Comparison of ENCODE assay signal across 8 cellular contexts in genomic region chr4:186068581-186069402, GRCh38. TPM values are rescaled to one million over a fixed set of nuclear protein-coding genes. Genes with fewer than 3 reads are reported as not detected.
A peak's percentile ranks its signal among the peaks of the same experiment; 100 is the strongest.
DNase-seq lines count a peak whose midpoint lies in the region; ATAC-seq and TF ChIP-seq lines count a peak whose summit lies in the region.

Gene TLR3, plus strand, starts transcription at chr4:186069156. Its CDS starts 7,464 bp downstream, at chr4:186076620.

- H3K27me3 ChIP-seq in MM.1S (replicated peaks; ENCODE audit: insufficient read depth, low read length) = no peaks in the 10 kb centered on the region
- no peaks in the 10 kb centered on the region for H3K27me3 ChIP-seq in upper lobe of right lung

- no peak within 1 kb of the TSS for H3K27ac ChIP-seq in MM.1S (ENCODE audit: low read length)
- H3K27ac ChIP-seq in upper lobe of right lung = peak within 1 kb of the TSS; percentile 76

- ATAC-seq in upper lobe of right lung (peak; percentile 37), GM19324 (IDR thresholded peaks at IDR 0.05; ENCODE audit: low FRiP score, unreplicated experiment) (no peak)

- peak within 1 kb of the TSS; percentile 91 for H3K4me2 ChIP-seq in MM.1S (ENCODE audit: low read depth, low read length)

- no peaks in the 10 kb centered on the region for H3K9me2 ChIP-seq in MM.1S (replicated peaks; ENCODE audit: insufficient read depth, low read length)

- H4K20me1 ChIP-seq in MM.1S (ENCODE audit: insufficient read depth, low read length) = no peaks in the 10 kb centered on the region

- peak within 1 kb of the TSS; percentile 43; the same call in 1 of the 2 replicates for H3K9ac ChIP-seq in MM.1S (ENCODE audit: low read length)

- peak; percentile 42 for DNase-seq in GM03348 (ENCODE audit: low spot score)
- DNase-seq in MM.1S = peak; percentile 39
- DNase-seq in cardiac fibroblast (ENCODE audit: low read depth in 2 of 2) = peak; percentile 48 to 53
- DNase-seq in medulla oblongata (ENCODE audit: extremely low spot score) = peak; percentile 67
- no peak for DNase-seq in upper lobe of right lung
- no peak for DNase-seq in GDM1 (lab: John Stamatoyannopoulos, UW)
- DNase-seq in NCI-H82 (lab: John Stamatoyannopoulos, UW) = no peak

- peaks cover 9% of the 10 kb centered on the region; the same call in 1 of the 2 replicates for H3F3A ChIP-seq in MM.1S (ENCODE audit: insufficient read depth, low read length)

- peak within 1 kb of the TSS; percentile 56 for H3K4me3 ChIP-seq in MM.1S (ENCODE audit: low read length)
- H3K4me3 ChIP-seq in cardiac fibroblast (replicated peaks in 1 of 2; ENCODE audit: low read depth in 2 of 2, low read length in 2 of 2) = peak within 1 kb of the TSS; percentile 36 to 47
- H3K4me3 ChIP-seq in upper lobe of right lung = peak within 1 kb of the TSS; percentile 69

- TF ChIP-seq CTCF in MM.1S (IDR thresholded peaks at IDR 0.05; ENCODE audit: low read length) (no peak), cardiac fibroblast (IDR thresholded peaks at IDR 0.05; ENCODE audit: low read depth, low read length) (no peak), upper lobe of right lung (IDR thresholded peaks at IDR 0.05) (no peak)

- H3K9me3 ChIP-seq in MM.1S (replicated peaks; ENCODE audit: insufficient read depth, low read length) (no peaks in the 10 kb centered on the region), upper lobe of right lung (no peaks in the 10 kb centered on the region)

- H3K36me3 ChIP-seq in MM.1S (replicated peaks; ENCODE audit: insufficient read depth, low read length) = no peaks in the 10 kb centered on the region
- H3K36me3 ChIP-seq in upper lobe of right lung = no peaks in the 10 kb centered on the region

- H3K4me1 ChIP-seq in MM.1S (ENCODE audit: low read length) (peaks cover 17% of the 10 kb centered on the region), upper lobe of right lung (peaks cover 19% of the 10 kb centered on the region)

- peak within 1 kb of the TSS; percentile 82 for H2AFZ ChIP-seq in MM.1S (ENCODE audit: low read length)

- intact Hi-C loops in upper lobe of right lung (cut with DNase I) = no loop called here

- H3K79me2 ChIP-seq in MM.1S (ENCODE audit: low read length) = no peaks in the 10 kb centered on the region

RNA-seq across cellular contexts. Expression of gene TLR3, which starts in this region (rescaled TPM):
- total RNA-seq in upper lobe of right lung = 28.5 TPM

Comparison
In these comparisons a context has a peak if more than half of its experiments do, and no peak if none do; other contexts are left out.
1. DNase-seq: peak in GM03348 (single experiment), MM.1S (single experiment), cardiac fibroblast (2 of 2) and medulla oblongata (single experiment); none in upper lobe of right lung (single experiment), GDM1 (single experiment) and NCI-H82 (single experiment).
2. Peak in every context shown above with its lines, with median percentiles within 50 percentile points of each other: H3K4me3 ChIP-seq.